ENCODE assay signal across 9 cellular contexts in the genomic region with DNA sequence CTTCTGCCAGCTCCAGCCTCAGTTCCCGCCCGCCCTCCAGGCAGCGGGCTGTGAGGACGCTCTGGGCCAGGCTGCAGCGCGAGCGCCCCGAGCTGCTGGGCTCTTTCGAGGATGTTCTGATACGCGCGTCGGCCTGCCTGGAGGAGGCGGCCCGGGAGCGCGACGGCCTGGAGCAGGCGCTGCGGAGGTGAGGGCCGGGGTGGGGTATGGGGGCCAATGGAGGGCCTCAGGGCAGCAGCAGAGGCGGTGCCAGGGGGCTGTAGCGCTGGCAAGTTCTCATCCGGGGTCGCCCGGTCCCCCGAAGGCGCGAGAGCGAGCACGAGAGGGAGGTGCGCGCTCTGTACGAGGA. TPM values are rescaled to one million over a fixed set of nuclear protein-coding genes. Genes with fewer than 3 reads are reported as not detected.
A peak's percentile ranks its signal among the peaks of the same experiment; 100 is the strongest.
DNase-seq lines count a peak whose midpoint lies in the region; ATAC-seq, FAIRE-seq and TF ChIP-seq lines count a peak whose summit lies in the region.
"Had no signal": no experiment of that assay in that cellular context is flagged by ENCODE, and none has a peak within 500 bp of the region (broad histone marks: within the 10 kb centered on the region; RNA-seq: fewer than 3 reads in every experiment).

No MANE protein-coding gene starts in this region.

- no peaks in the 10 kb centered on the region for H4K20me1 ChIP-seq in keratinocyte (ENCODE audit: control insufficient read depth, extremely low read depth, insufficient read depth, low read length)

- no peak overlapping the region for H3K27ac Mint-ChIP-seq in activated T-helper 2 cell treated with anti-CD3 and anti-CD28 coated beads, Interferon-gamma antibody, Interleukin-2, Interleukin-4, amounts not matched to agents 10 μg/mL and 5 μg/mL and 100 μg/mL, durations not matched to agents 14 hours and 24 hours and 36 hours
- H3K27ac Mint-ChIP-seq in stimulated activated naive CD8-positive, alpha-beta T cell treated with anti-CD3 and anti-CD28 coated beads, Interleukin-15, amount 100 ng/mL, for 72 hours, result no peak overlapping the region

- H3K9me3 ChIP-seq in HEK293 (ENCODE audit: control insufficient read depth, insufficient read depth, low read depth, low read length) (no peaks in the 10 kb centered on the region), keratinocyte (ENCODE audit: control insufficient read depth, low read depth, low read length) (no peaks in the 10 kb centered on the region)

- H2AFZ ChIP-seq in keratinocyte (ENCODE audit: control insufficient read depth, low read length), result peak overlapping the region; percentile 49

- POLR2A ChIA-PET in HEK293 (lab: Yijun Ruan, JAX), result interaction anchor here (0.6 to 15.0 kb wide), 4 partner anchors 12 to 46 kb away, joined by 4 to 202 read pairs (median 38); partner anchors contain the start of genes PNPLA2, POLR2L and TSPAN4

- intact Hi-C loops in activated T-helper 2 cell treated with anti-CD3 and anti-CD28 coated beads, Interferon-gamma antibody, Interleukin-2, Interleukin-4, amounts not matched to agents 10 μg/mL and 5 μg/mL and 100 μg/mL, durations not matched to agents 14 hours and 24 hours and 36 hours (cut with micrococcal nuclease), result no loop called here

- no peak overlapping the region for H3K9ac ChIP-seq in keratinocyte (ENCODE audit: control insufficient read depth, extremely low read depth, insufficient read depth, low read length)

- CTCF ChIA-PET in HEK293 (lab: Yijun Ruan, JAX), result interaction anchor here (0.8 kb wide), 1 partner anchor 19 kb away, joined by 3 read pairs; no protein-coding TSS in a partner anchor

- H3K4me1 Mint-ChIP-seq in activated T-helper 2 cell treated with anti-CD3 and anti-CD28 coated beads, Interferon-gamma antibody, Interleukin-2, Interleukin-4, amounts not matched to agents 10 μg/mL and 5 μg/mL and 100 μg/mL, durations not matched to agents 14 hours and 24 hours and 36 hours (ENCODE audit: low read depth), result peaks cover 15% of the 10 kb centered on the region
- H3K4me1 Mint-ChIP-seq in stimulated activated naive CD8-positive, alpha-beta T cell treated with anti-CD3 and anti-CD28 coated beads, Interleukin-15, amount 100 ng/mL, for 72 hours, result peaks cover 79% of the 10 kb centered on the region

- dilution Hi-C loops in keratinocyte (cut with MboI; ENCODE audit: extremely low pct_ligation_motif_present, low sequenced_read_pairs), result no loop called here

- peaks cover 6% of the 10 kb centered on the region for H3K36me3 Mint-ChIP-seq in activated T-helper 2 cell treated with anti-CD3 and anti-CD28 coated beads, Interferon-gamma antibody, Interleukin-2, Interleukin-4, amounts not matched to agents 10 μg/mL and 5 μg/mL and 100 μg/mL, durations not matched to agents 14 hours and 24 hours and 36 hours (ENCODE audit: low read depth)

- peak overlapping the region; percentile 30 for H3K4me3 Mint-ChIP-seq in activated T-helper 2 cell treated with anti-CD3 and anti-CD28 coated beads, Interferon-gamma antibody, Interleukin-2, Interleukin-4, amounts not matched to agents 10 μg/mL and 5 μg/mL and 100 μg/mL, durations not matched to agents 14 hours and 24 hours and 36 hours (ENCODE audit: low read depth)
- peak overlapping the region; percentile 69 to 86 for H3K4me3 Mint-ChIP-seq in stimulated activated naive CD8-positive, alpha-beta T cell treated with anti-CD3 and anti-CD28 coated beads, Interleukin-15, amount 100 ng/mL, for 72 hours

- TF ChIP-seq CTCF in HEK293 (tag by site-specific recombination; IDR thresholded peaks at IDR 0.05), result no peak
- no peak for TF ChIP-seq CTCF in keratinocyte (optimal IDR thresholded peaks at IDR 0.05 in 1 of 3, IDR thresholded peaks at IDR 0.05 in 1 of 3, conservative IDR thresholded peaks at IDR 0.05 in 1 of 3; ENCODE audit: extremely low read depth in 1 of 3, insufficient read depth in 2 of 3, low read length in 3 of 3)

- no peak for DNase-seq in activated T-helper 2 cell treated with anti-CD3 and anti-CD28 coated beads, Interferon-gamma antibody, Interleukin-2, Interleukin-4, amounts not matched to agents 10 μg/mL and 5 μg/mL and 100 μg/mL, durations not matched to agents 14 hours and 24 hours and 36 hours (ENCODE audit: low spot score)
- DNase-seq in keratinocyte (ENCODE audit: low read depth, low spot score) (no peak), GM12891 (ENCODE audit: insufficient read length, low spot score) (no peak), NCI-H1105 (lab: John Stamatoyannopoulos, UW) (no peak)
- no peak for DNase-seq in stimulated activated naive CD8-positive, alpha-beta T cell treated with anti-CD3 and anti-CD28 coated beads, Interleukin-15, amount 100 ng/mL, for 72 hours
- DNase-seq: midbrain, NCI-H446 treated with DMSO at 0.1 percent for 48 hours had no signal

- no peaks in the 10 kb centered on the region; the same call in 1 of the 2 replicates for H3K4me1 ChIP-seq in HEK293 (ENCODE audit: control insufficient read depth, insufficient read depth, low read length)
- H3K4me1 ChIP-seq in keratinocyte (ENCODE audit: control insufficient read depth, extremely low read depth, insufficient read depth, low read length), result peaks cover 43% of the 10 kb centered on the region

- peak; percentile 8 for ATAC-seq in stimulated activated naive CD8-positive, alpha-beta T cell treated with anti-CD3 and anti-CD28 coated beads, Interleukin-15, amount 100 ng/mL, for 72 hours
- ATAC-seq in HG03565 (IDR thresholded peaks at IDR 0.05; ENCODE audit: unreplicated experiment), result no peak

- H3K27me3 ChIP-seq in keratinocyte (ENCODE audit: control insufficient read depth, extremely low read depth, insufficient read depth, low read length), result peaks cover 50% of the 10 kb centered on the region

- FAIRE-seq in keratinocyte (lab: Jason Lieb, UNC) (no peak), GM12891 (lab: Jason Lieb, UNC) (no peak)

- no peaks in the 10 kb centered on the region for H3K9me1 ChIP-seq in keratinocyte (ENCODE audit: control insufficient read depth, extremely low read depth, insufficient read depth, low read length)

- peak overlapping the region; percentile 76 for H3K4me2 ChIP-seq in keratinocyte (ENCODE audit: control insufficient read depth, extremely low read depth, insufficient read depth, low read depth, low read length)

- H3K9me3 Mint-ChIP-seq in activated T-helper 2 cell treated with anti-CD3 and anti-CD28 coated beads, Interferon-gamma antibody, Interleukin-2, Interleukin-4, amounts not matched to agents 10 μg/mL and 5 μg/mL and 100 μg/mL, durations not matched to agents 14 hours and 24 hours and 36 hours, result no peaks in the 10 kb centered on the region
- H3K9me3 Mint-ChIP-seq in stimulated activated naive CD8-positive, alpha-beta T cell treated with anti-CD3 and anti-CD28 coated beads, Interleukin-15, amount 100 ng/mL, for 72 hours, result no peaks in the 10 kb centered on the region

- H3K27me3 Mint-ChIP-seq in activated T-helper 2 cell treated with anti-CD3 and anti-CD28 coated beads, Interferon-gamma antibody, Interleukin-2, Interleukin-4, amounts not matched to agents 10 μg/mL and 5 μg/mL and 100 μg/mL, durations not matched to agents 14 hours and 24 hours and 36 hours (ENCODE audit: low read depth), result peaks cover 32% of the 10 kb centered on the region
- peaks cover 54% of the 10 kb centered on the region for H3K27me3 Mint-ChIP-seq in stimulated activated naive CD8-positive, alpha-beta T cell treated with anti-CD3 and anti-CD28 coated beads, Interleukin-15, amount 100 ng/mL, for 72 hours

- no peak overlapping the region for H3K27ac ChIP-seq in HEK293 (ENCODE audit: extremely low read depth, low read depth, low read length)
- H3K27ac ChIP-seq in keratinocyte (ENCODE audit: control insufficient read depth, insufficient read depth, low read length), result no peak overlapping the region

- peaks cover 15% of the 10 kb centered on the region for H3K79me2 ChIP-seq in keratinocyte (ENCODE audit: control insufficient read depth, insufficient read depth, low read length)

- H3K4me3 ChIP-seq in HEK293 (ENCODE audit: low read depth, low read length) (peak overlapping the region; percentile 9; the same call in 1 of the 2 replicates), keratinocyte (ENCODE audit: control insufficient read depth in 2 of 3, extremely low read depth in 1 of 3, insufficient read depth in 2 of 3, low read depth in 1 of 3, low read length in 3 of 3) (peak overlapping the region; percentile 1 to 53 (median 42))

- no peak for TF ChIP-seq POLR2A in GM12891 (IDR thresholded peaks at IDR 0.05; ENCODE audit: low read depth, low read length)

- H3K36me3 ChIP-seq in HEK293 (ENCODE audit: control insufficient read depth in 2 of 2, insufficient read depth in 1 of 2, low read length in 2 of 2) (peaks cover 0 to 19% of the 10 kb centered on the region in 2 experiments; a peak in 1 of 3 replicates), keratinocyte (ENCODE audit: control insufficient read depth in 2 of 2, extremely low read depth in 1 of 2, insufficient read depth in 2 of 2, low read length in 2 of 2) (peaks cover 0 to 4% of the 10 kb centered on the region in 2 experiments)

RNA-seq across cellular contexts. Expression of gene CRACR2B, which starts 2.2 kb away (rescaled TPM):
- total RNA-seq in activated T-helper 2 cell treated with anti-CD3 and anti-CD28 coated beads, Interferon-gamma antibody, Interleukin-2, Interleukin-4, amounts not matched to agents 10 μg/mL and 5 μg/mL and 100 μg/mL, durations not matched to agents 14 hours and 24 hours and 36 hours, result 4.9 and 5.1 TPM in 2 replicates
- 0.17 to 1.1 TPM (median 0.34 TPM) in 3 replicates for polyA plus RNA-seq in keratinocyte
- 0.15 TPM for polyA plus RNA-seq in keratinocyte (2011; ENCODE audit: low read depth)
- polyA plus RNA-seq in keratinocyte (2011; cell fraction: cytosol; rRNA removed), result 0.22 and 0.62 TPM in 2 replicates
- 0.47 and 0.84 TPM in 2 replicates for polyA plus RNA-seq in keratinocyte (2011; cell fraction: nucleus; rRNA removed)
- 0.31 and 0.87 TPM in 2 replicates for polyA plus RNA-seq in keratinocyte (2012; ENCODE audit: low replicate concordance)
- polyA minus RNA-seq in keratinocyte, result 0.20 TPM in 1 of 3 replicates, not detected in the others
- 3.1 TPM for polyA minus RNA-seq in keratinocyte (2011; cell fraction: cytosol; rRNA and poly(A)+ RNA removed)
- polyA minus RNA-seq in keratinocyte (2011; cell fraction: nucleus; rRNA and poly(A)+ RNA removed), result not detected in 2 replicates
- 3.6 TPM for polyA plus RNA-seq in GM12891 (2012; ENCODE audit: low read depth, missing spikeins)

RNA-seq across cellular contexts. Expression of gene CD151, which starts 2.8 kb away (rescaled TPM):
- total RNA-seq in activated T-helper 2 cell treated with anti-CD3 and anti-CD28 coated beads, Interferon-gamma antibody, Interleukin-2, Interleukin-4, amounts not matched to agents 10 μg/mL and 5 μg/mL and 100 μg/mL, durations not matched to agents 14 hours and 24 hours and 36 hours, result 95.7 and 106 TPM in 2 replicates
- polyA plus RNA-seq in keratinocyte, result 434 to 997 TPM (median 500 TPM) in 3 replicates
- polyA plus RNA-seq in keratinocyte (2011; ENCODE audit: low read depth), result 184 TPM
- 356 and 591 TPM in 2 replicates for polyA plus RNA-seq in keratinocyte (2011; cell fraction: cytosol; rRNA removed)
- polyA plus RNA-seq in keratinocyte (2011; cell fraction: nucleus; rRNA removed), result 672 and 821 TPM in 2 replicates
- 312 and 611 TPM in 2 replicates for polyA plus RNA-seq in keratinocyte (2012; ENCODE audit: low replicate concordance)
- polyA minus RNA-seq in keratinocyte, result 548 to 874 TPM (median 870 TPM) in 3 replicates
- polyA minus RNA-seq in keratinocyte (2011; cell fraction: cytosol; rRNA and poly(A)+ RNA removed), result 641 TPM
- polyA minus RNA-seq in keratinocyte (2011; cell fraction: nucleus; rRNA and poly(A)+ RNA removed), result 486 and 491 TPM in 2 replicates
- polyA plus RNA-seq in GM12891 (2012; ENCODE audit: low read depth, missing spikeins), result 11.5 TPM

RNA-seq across cellular contexts. Expression of gene PNPLA2, which starts 11.2 kb away (rescaled TPM):
- 56.1 and 59.8 TPM in 2 replicates for total RNA-seq in activated T-helper 2 cell treated with anti-CD3 and anti-CD28 coated beads, Interferon-gamma antibody, Interleukin-2, Interleukin-4, amounts not matched to agents 10 μg/mL and 5 μg/mL and 100 μg/mL, durations not matched to agents 14 hours and 24 hours and 36 hours
- 5.3 to 14.3 TPM (median 10.2 TPM) in 3 replicates for polyA plus RNA-seq in keratinocyte
- polyA plus RNA-seq in keratinocyte (2011; ENCODE audit: low read depth), result 7.8 TPM
- polyA plus RNA-seq in keratinocyte (2011; cell fraction: cytosol; rRNA removed), result 7.5 and 14.2 TPM in 2 replicates
- polyA plus RNA-seq in keratinocyte (2011; cell fraction: nucleus; rRNA removed), result 62.4 and 82.8 TPM in 2 replicates
- 23.7 and 65.0 TPM in 2 replicates for polyA plus RNA-seq in keratinocyte (2012; ENCODE audit: low replicate concordance)
- polyA minus RNA-seq in keratinocyte, result 14.7 to 28.3 TPM (median 22.9 TPM) in 3 replicates
- polyA minus RNA-seq in keratinocyte (2011; cell fraction: cytosol; rRNA and poly(A)+ RNA removed), result 16.7 TPM
- 29.9 and 33.8 TPM in 2 replicates for polyA minus RNA-seq in keratinocyte (2011; cell fraction: nucleus; rRNA and poly(A)+ RNA removed)
- 14.8 TPM for polyA plus RNA-seq in GM12891 (2012; ENCODE audit: low read depth, missing spikeins)

RNA-seq across cellular contexts. Expression of gene POLR2L, which starts 12.4 kb away (rescaled TPM):
- total RNA-seq in activated T-helper 2 cell treated with anti-CD3 and anti-CD28 coated beads, Interferon-gamma antibody, Interleukin-2, Interleukin-4, amounts not matched to agents 10 μg/mL and 5 μg/mL and 100 μg/mL, durations not matched to agents 14 hours and 24 hours and 36 hours, result 101 and 111 TPM in 2 replicates
- 145 to 308 TPM (median 245 TPM) in 3 replicates for polyA plus RNA-seq in keratinocyte
- 53.9 TPM for polyA plus RNA-seq in keratinocyte (2011; ENCODE audit: low read depth)
- 254 and 686 TPM in 2 replicates for polyA plus RNA-seq in keratinocyte (2011; cell fraction: cytosol; rRNA removed)
- polyA plus RNA-seq in keratinocyte (2011; cell fraction: nucleus; rRNA removed), result 57.9 and 117 TPM in 2 replicates
- polyA plus RNA-seq in keratinocyte (2012; ENCODE audit: low replicate concordance), result 439 and 595 TPM in 2 replicates
- polyA minus RNA-seq in keratinocyte, result 169 to 422 TPM (median 281 TPM) in 3 replicates
- polyA minus RNA-seq in keratinocyte (2011; cell fraction: cytosol; rRNA and poly(A)+ RNA removed), result 635 TPM
- 83.4 and 100 TPM in 2 replicates for polyA minus RNA-seq in keratinocyte (2011; cell fraction: nucleus; rRNA and poly(A)+ RNA removed)
- 195 TPM for polyA plus RNA-seq in GM12891 (2012; ENCODE audit: low read depth, missing spikeins)

RNA-seq across cellular contexts. Expression of gene TSPAN4, which starts 12.7 kb away (rescaled TPM):
- 15.8 and 16.9 TPM in 2 replicates for total RNA-seq in activated T-helper 2 cell treated with anti-CD3 and anti-CD28 coated beads, Interferon-gamma antibody, Interleukin-2, Interleukin-4, amounts not matched to agents 10 μg/mL and 5 μg/mL and 100 μg/mL, durations not matched to agents 14 hours and 24 hours and 36 hours
- 42.1 to 73.0 TPM (median 70.8 TPM) in 3 replicates for polyA plus RNA-seq in keratinocyte
- 14.6 TPM for polyA plus RNA-seq in keratinocyte (2011; ENCODE audit: low read depth)
- 25.9 and 74.4 TPM in 2 replicates for polyA plus RNA-seq in keratinocyte (2011; cell fraction: cytosol; rRNA removed)
- polyA plus RNA-seq in keratinocyte (2011; cell fraction: nucleus; rRNA removed), result 97.5 and 133 TPM in 2 replicates
- 53.2 and 84.1 TPM in 2 replicates for polyA plus RNA-seq in keratinocyte (2012; ENCODE audit: low replicate concordance)
- polyA minus RNA-seq in keratinocyte, result 45.2 to 67.9 TPM (median 59.9 TPM) in 3 replicates
- polyA minus RNA-seq in keratinocyte (2011; cell fraction: cytosol; rRNA and poly(A)+ RNA removed), result 67.5 TPM
- 28.2 and 31.7 TPM in 2 replicates for polyA minus RNA-seq in keratinocyte (2011; cell fraction: nucleus; rRNA and poly(A)+ RNA removed)
- 5.6 TPM for polyA plus RNA-seq in GM12891 (2012; ENCODE audit: low read depth, missing spikeins)
